Comparison of ENCODE assay signal across 17 cellular contexts in the genomic region with DNA sequence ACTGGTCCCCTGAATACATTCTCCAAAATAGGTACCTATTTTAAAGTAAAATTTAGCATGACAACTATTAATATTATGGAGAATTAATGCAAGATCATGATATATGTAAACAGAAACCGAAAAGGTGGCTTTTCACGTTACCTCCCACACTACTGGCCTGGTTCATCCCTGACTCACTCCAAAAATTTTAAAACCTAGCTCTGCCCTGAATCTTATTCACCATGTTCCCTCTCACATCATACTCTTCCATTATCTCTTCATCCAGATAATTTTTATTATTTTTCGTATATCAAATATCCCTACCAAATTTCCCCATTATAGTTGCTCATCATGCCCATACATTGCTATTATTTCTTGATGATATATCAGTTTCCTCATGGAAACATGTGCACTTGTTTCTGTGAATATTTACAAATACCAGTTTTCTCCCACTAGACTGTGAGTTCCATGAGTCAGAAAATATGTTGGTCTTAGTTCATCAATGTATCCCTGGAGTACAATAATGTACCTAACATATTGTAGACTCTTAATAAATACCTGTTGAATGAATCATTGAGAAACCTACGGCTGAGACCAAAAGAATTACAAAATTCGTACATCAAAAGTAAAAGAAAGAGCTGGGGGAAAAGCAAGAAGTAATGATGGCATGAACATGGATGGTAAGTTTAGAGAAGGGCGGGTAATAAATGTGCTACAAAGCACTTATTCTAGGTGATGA.
"Had no signal": no experiment of that assay in that cellular context is flagged by ENCODE, and none has a peak within 500 bp of the region (broad histone marks: within the 10 kb centered on the region; RNA-seq: fewer than 3 reads in every experiment).

No MANE protein-coding gene starts in this region.

- H3K9me3 ChIP-seq: esophagus squamous epithelium, psoas muscle, sigmoid colon had no signal

- ATAC-seq: activated naive CD4-positive, alpha-beta T cell treated with anti-CD3 and anti-CD28 coated beads, Interleukin-2, amount 50 U/mL, for 72 hours; heart left ventricle; psoas muscle had no signal

- H3K4me3 ChIP-seq: esophagus squamous epithelium, heart left ventricle, psoas muscle, sigmoid colon had no signal

- H3K4me1 ChIP-seq: esophagus squamous epithelium, heart left ventricle, psoas muscle, sigmoid colon had no signal

- DNase-seq: activated B cell treated with CpG ODN at 0.5 μM for 24 hours; activated CD4-positive, alpha-beta T cell treated with anti-CD3 and anti-CD28 coated beads, Interleukin-2, amount 10 ng/mL, durations not matched to agents 7 days and 5 days; activated CD8-positive, alpha-beta memory T cell treated with anti-CD3 and anti-CD28 coated beads for 24 hours; amniotic stem cell; brain microvascular endothelial cell; esophagus squamous epithelium; foreskin melanocyte; heart left ventricle; kidney; nephron progenitor cell; psoas muscle; sigmoid colon; stimulated activated CD4-positive, alpha-beta T cell treated with anti-CD3 and anti-CD28 coated beads, Interleukin-12 subunit alpha, Interleukin-12 subunit beta, amount 100 ng/mL, for 4 hours; stimulated activated CD4-positive, alpha-beta T cell treated with anti-CD3 and anti-CD28 coated beads, Interleukin-2, amount 100 ng/mL, for 48 hours; stimulated activated naive CD4-positive, alpha-beta T cell treated with Interleukin-2 at 50 U/mL for 16 hours; trophoblast cell had no signal

- H3K36me3 ChIP-seq: brain microvascular endothelial cell, esophagus squamous epithelium, heart left ventricle, sigmoid colon had no signal

- H3K27ac ChIP-seq: brain microvascular endothelial cell, esophagus squamous epithelium, heart left ventricle, psoas muscle, sigmoid colon had no signal

- H3K27me3 ChIP-seq: brain microvascular endothelial cell, esophagus squamous epithelium, heart left ventricle, sigmoid colon had no signal
